ENCODE assay signal across 8 cellular contexts in genomic region chr9:33813712-33814641, GRCh38. TPM values are rescaled to one million over a fixed set of nuclear protein-coding genes. Genes with fewer than 3 reads are reported as not detected.
DNase-seq lines count a peak whose midpoint lies in the region; ATAC-seq and TF ChIP-seq lines count a peak whose summit lies in the region.

No MANE protein-coding gene starts in this region.

- ATAC-seq in stimulated activated naive CD8-positive, alpha-beta T cell treated with anti-CD3 and anti-CD28 coated beads, Interleukin-15, Interleukin-2, amounts not matched to agents 100 U/mL and 50 U/mL, for 24 hours = no peak
- no peak for ATAC-seq in GM19328 (IDR thresholded peaks at IDR 0.05; ENCODE audit: unreplicated experiment)

- H3K9me3 ChIP-seq in sigmoid colon = no peaks in the 10 kb centered on the region

- H3K27me3 ChIP-seq in sigmoid colon = no peaks in the 10 kb centered on the region

- no peaks in the 10 kb centered on the region for H3K9me3 Mint-ChIP-seq in stimulated activated naive CD8-positive, alpha-beta T cell treated with anti-CD3 and anti-CD28 coated beads, Interleukin-15, Interleukin-2, amounts not matched to agents 100 ng/mL and 50 ng/mL, for 24 hours
- H3K9me3 Mint-ChIP-seq in activated T-helper 1 cell treated with anti-CD3 and anti-CD28 coated beads, Interleukin-12 subunit alpha, Interleukin-12 subunit beta, Interleukin-2, Interleukin-4 antibody, amounts not matched to agents 30 ng/mL and 10 ng/mL and 1 ng/mL, durations not matched to agents 14 hours and 24 hours and 36 hours = no peaks in the 10 kb centered on the region

- H3K4me1 ChIP-seq in sigmoid colon = peaks cover 0 to 33% (median 28%) of the 10 kb centered on the region in 4 donors

- H3K27ac Mint-ChIP-seq in stimulated activated naive CD8-positive, alpha-beta T cell treated with anti-CD3 and anti-CD28 coated beads, Interleukin-15, Interleukin-2, amounts not matched to agents 100 ng/mL and 50 ng/mL, for 24 hours = peak overlapping the region; percentile 92
- H3K27ac Mint-ChIP-seq in activated T-helper 1 cell treated with anti-CD3 and anti-CD28 coated beads, Interleukin-12 subunit alpha, Interleukin-12 subunit beta, Interleukin-2, Interleukin-4 antibody, amounts not matched to agents 30 ng/mL and 10 ng/mL and 1 ng/mL, durations not matched to agents 14 hours and 24 hours and 36 hours = peak overlapping the region; percentile 58

- TF ChIP-seq CTCF in sigmoid colon (IDR thresholded peaks at IDR 0.05) = peak; percentile 6 to 72 (median 56)

- peaks cover 37% of the 10 kb centered on the region for H3K4me1 Mint-ChIP-seq in stimulated activated naive CD8-positive, alpha-beta T cell treated with anti-CD3 and anti-CD28 coated beads, Interleukin-15, Interleukin-2, amounts not matched to agents 100 ng/mL and 50 ng/mL, for 24 hours (ENCODE audit: low read depth)
- peaks cover 35% of the 10 kb centered on the region for H3K4me1 Mint-ChIP-seq in activated T-helper 1 cell treated with anti-CD3 and anti-CD28 coated beads, Interleukin-12 subunit alpha, Interleukin-12 subunit beta, Interleukin-2, Interleukin-4 antibody, amounts not matched to agents 30 ng/mL and 10 ng/mL and 1 ng/mL, durations not matched to agents 14 hours and 24 hours and 36 hours (ENCODE audit: low read depth)

- TF ChIP-seq EP300 in sigmoid colon (IDR thresholded peaks at IDR 0.05) = peak in 1 of 4 donors; percentile 38

- H3K4me3 Mint-ChIP-seq in stimulated activated naive CD8-positive, alpha-beta T cell treated with anti-CD3 and anti-CD28 coated beads, Interleukin-15, Interleukin-2, amounts not matched to agents 100 ng/mL and 50 ng/mL, for 24 hours = no peak overlapping the region
- no peak overlapping the region for H3K4me3 Mint-ChIP-seq in activated T-helper 1 cell treated with anti-CD3 and anti-CD28 coated beads, Interleukin-12 subunit alpha, Interleukin-12 subunit beta, Interleukin-2, Interleukin-4 antibody, amounts not matched to agents 30 ng/mL and 10 ng/mL and 1 ng/mL, durations not matched to agents 14 hours and 24 hours and 36 hours

- H3K27me3 Mint-ChIP-seq in stimulated activated naive CD8-positive, alpha-beta T cell treated with anti-CD3 and anti-CD28 coated beads, Interleukin-15, Interleukin-2, amounts not matched to agents 100 ng/mL and 50 ng/mL, for 24 hours = no peaks in the 10 kb centered on the region
- H3K27me3 Mint-ChIP-seq in activated T-helper 1 cell treated with anti-CD3 and anti-CD28 coated beads, Interleukin-12 subunit alpha, Interleukin-12 subunit beta, Interleukin-2, Interleukin-4 antibody, amounts not matched to agents 30 ng/mL and 10 ng/mL and 1 ng/mL, durations not matched to agents 14 hours and 24 hours and 36 hours (ENCODE audit: insufficient read depth) = peaks cover 8% of the 10 kb centered on the region

- H3K4me3 ChIP-seq in sigmoid colon = no peak overlapping the region

- no peak for DNase-seq in stimulated activated naive CD8-positive, alpha-beta T cell treated with anti-CD3 and anti-CD28 coated beads, Interleukin-15, Interleukin-2, amounts not matched to agents 100 U/mL and 50 U/mL, for 24 hours
- peak; percentile 67 for DNase-seq in NCI-H1694 treated with DMSO at 0.1 percent for 48 hours (lab: John Stamatoyannopoulos, UW)
- no peak for DNase-seq in activated T-helper 1 cell treated with anti-CD3 and anti-CD28 coated beads, Interleukin-12 subunit alpha, Interleukin-12 subunit beta, Interleukin-2, Interleukin-4 antibody, amounts not matched to agents 30 ng/mL and 10 ng/mL and 1 ng/mL, durations not matched to agents 14 hours and 24 hours and 36 hours (ENCODE audit: low spot score)
- DNase-seq in globus pallidus (ENCODE audit: low spot score) = peak; percentile 88
- no peak for DNase-seq in sigmoid colon
- no peak for DNase-seq in activated CD8-positive, alpha-beta memory T cell treated with anti-CD3 and anti-CD28 coated beads, Interleukin-2, amount 50 U/mL, for 48 hours

- intact Hi-C loops in activated T-helper 1 cell treated with anti-CD3 and anti-CD28 coated beads, Interleukin-12 subunit alpha, Interleukin-12 subunit beta, Interleukin-2, Interleukin-4 antibody, amounts not matched to agents 30 ng/mL and 10 ng/mL and 1 ng/mL, durations not matched to agents 14 hours and 24 hours and 36 hours (cut with micrococcal nuclease) = loop anchor here (1.0 to 5.0 kb wide), 3 partner anchors 38 to 260 kb away; no protein-coding TSS in a partner anchor
- intact Hi-C loops in sigmoid colon (cut with DNase I) = loop anchor here (2.0 to 10.0 kb wide), 5 partner anchors 39 to 561 kb away; partner anchors contain the start of genes MYORG and UBAP2

- H3K36me3 ChIP-seq in sigmoid colon = no peaks in the 10 kb centered on the region

- H3K27ac ChIP-seq in sigmoid colon = peak overlapping the region; percentile 96 to 99 (median 98)

- no peak for TF ChIP-seq POLR2A in sigmoid colon (IDR thresholded peaks at IDR 0.05)

- peaks cover 6% of the 10 kb centered on the region for H3K36me3 Mint-ChIP-seq in stimulated activated naive CD8-positive, alpha-beta T cell treated with anti-CD3 and anti-CD28 coated beads, Interleukin-15, Interleukin-2, amounts not matched to agents 100 ng/mL and 50 ng/mL, for 24 hours (ENCODE audit: low read depth)
- peaks cover 5% of the 10 kb centered on the region for H3K36me3 Mint-ChIP-seq in activated T-helper 1 cell treated with anti-CD3 and anti-CD28 coated beads, Interleukin-12 subunit alpha, Interleukin-12 subunit beta, Interleukin-2, Interleukin-4 antibody, amounts not matched to agents 30 ng/mL and 10 ng/mL and 1 ng/mL, durations not matched to agents 14 hours and 24 hours and 36 hours (ENCODE audit: low read depth)

- WGBS in sigmoid colon, 2 donors = 48 to 64% methylated on average over 8 of the region's 8 CpGs

RNA-seq across cellular contexts. Expression of gene UBE2R2, which starts 3.0 kb away (rescaled TPM):
- 40.0 and 41.0 TPM in 2 replicates for total RNA-seq in activated T-helper 1 cell treated with anti-CD3 and anti-CD28 coated beads, Interleukin-12 subunit alpha, Interleukin-12 subunit beta, Interleukin-2, Interleukin-4 antibody, amounts not matched to agents 30 ng/mL and 10 ng/mL and 1 ng/mL, durations not matched to agents 14 hours and 24 hours and 36 hours
- total RNA-seq in sigmoid colon = 10 to 100 TPM; 24.4 to 32.4 (median 25.7) TPM
- polyA plus RNA-seq in sigmoid colon = 10 to 100 TPM; 23.2 to 30.6 (median 25.4) TPM

RNA-seq across cellular contexts. Expression of gene PRSS3, which starts 18.6 kb away (rescaled TPM):
- total RNA-seq in activated T-helper 1 cell treated with anti-CD3 and anti-CD28 coated beads, Interleukin-12 subunit alpha, Interleukin-12 subunit beta, Interleukin-2, Interleukin-4 antibody, amounts not matched to agents 30 ng/mL and 10 ng/mL and 1 ng/mL, durations not matched to agents 14 hours and 24 hours and 36 hours = not detected in 2 replicates
- 1 to 10 TPM in 1 of 4 donors, not detected in 3; 8.9 TPM for total RNA-seq in sigmoid colon
- 100 to 1,000 TPM; 148 to 519 (median 347) TPM for polyA plus RNA-seq in sigmoid colon

Comparison
In these comparisons a context has a peak if more than half of its experiments do, and no peak if none do; other contexts are left out.
1. DNase-seq: peak in NCI-H1694 treated with DMSO at 0.1 percent for 48 hours (single experiment) and globus pallidus (single experiment); none in stimulated activated naive CD8-positive, alpha-beta T cell treated with anti-CD3 and anti-CD28 coated beads, Interleukin-15, Interleukin-2, amounts not matched to agents 100 U/mL and 50 U/mL, for 24 hours (single experiment), activated T-helper 1 cell treated with anti-CD3 and anti-CD28 coated beads, Interleukin-12 subunit alpha, Interleukin-12 subunit beta, Interleukin-2, Interleukin-4 antibody, amounts not matched to agents 30 ng/mL and 10 ng/mL and 1 ng/mL, durations not matched to agents 14 hours and 24 hours and 36 hours (single experiment), sigmoid colon (single experiment) and activated CD8-positive, alpha-beta memory T cell treated with anti-CD3 and anti-CD28 coated beads, Interleukin-2, amount 50 U/mL, for 48 hours (single experiment).